ENCODE assay signal across 16 cellular contexts in genomic region chr12:47556631-47557030, GRCh38.
A peak's percentile ranks its signal among the peaks of the same experiment; 100 is the strongest.
DNase-seq lines count a peak whose midpoint lies in the region; ATAC-seq and TF ChIP-seq lines count a peak whose summit lies in the region.
"Had no signal": no experiment of that assay in that cellular context is flagged by ENCODE, and none has a peak within 500 bp of the region (broad histone marks: within the 10 kb centered on the region; RNA-seq: fewer than 3 reads in every experiment).

No MANE protein-coding gene starts in this region.

- in situ Hi-C loops in transverse colon (cut with MboI; ENCODE audit: low pct_ligation_motif_present in 1 of 4, low pct_unique_long_range_greater_than_20kb in 1 of 4, low sequenced_read_pairs in 3 of 4): no loop called here

- H3K36me3 ChIP-seq in transverse colon: no peaks in the 10 kb centered on the region
- H3K36me3 ChIP-seq: BE2C, Peyer's patch had no signal

- TF ChIP-seq EP300 in transverse colon (IDR thresholded peaks at IDR 0.05; ENCODE audit: low read depth): no peak

- peaks cover 37% of the 10 kb centered on the region for H3K36me3 Mint-ChIP-seq in WTC11

- 0 out of 2 replicates have a peak, but pooled peaks have one; percentile 38 for ATAC-seq in WTC11
- ATAC-seq: Right ventricle myocardium inferior had no signal

- H3K4me1 Mint-ChIP-seq in WTC11: peaks cover 19% of the 10 kb centered on the region

- 61% methylated on average over 1 of the region's 1 CpG; no CpG with 5 or more reads in 1 of the 2 donors for WGBS in transverse colon (ENCODE audit: low coverage in 1 of 2), 2 donors

- no peak overlapping the region for H3K4me3 Mint-ChIP-seq in WTC11
- H3K4me3 Mint-ChIP-seq: CD4-positive, alpha-beta T cell had no signal

- TF ChIP-seq CTCF in WTC11 (IDR thresholded peaks at IDR 0.05) (no peak), epithelial cell of esophagus (IDR thresholded peaks at IDR 0.05; ENCODE audit: insufficient read depth, low read depth, low read length, missing control alignments) (no peak), transverse colon (IDR thresholded peaks at IDR 0.05) (no peak), GM20000 (IDR thresholded peaks at IDR 0.05; ENCODE audit: extremely low read depth, missing control alignments) (no peak)

- peaks cover 5 to 9% of the 10 kb centered on the region in 2 donors for H3K9me3 ChIP-seq in transverse colon
- H3K9me3 ChIP-seq: BE2C, Peyer's patch had no signal

- peaks cover 0 to 3% (median 0%) of the 10 kb centered on the region in 4 donors for H3K4me1 ChIP-seq in transverse colon
- H3K4me1 ChIP-seq: BE2C, Peyer's patch had no signal

- intact Hi-C loops in transverse colon (cut with DNase I; ENCODE audit: low total_unique reads): loop anchor here (10.0 kb wide), 1 partner anchor 182 kb away; no protein-coding TSS in a partner anchor

- peaks cover 44% of the 10 kb centered on the region for H3K9me3 Mint-ChIP-seq in WTC11
- H3K9me3 Mint-ChIP-seq: CD4-positive, alpha-beta T cell had no signal

- CTCF ChIA-PET in WTC11 (lab: Charles Lee): interaction anchor here (1.3 kb wide), 1 partner anchor 81 kb away, joined by 5 read pairs; no protein-coding TSS in a partner anchor

- POLR2A ChIA-PET in WTC11 (lab: Charles Lee): no interaction called here

- H3K27ac Mint-ChIP-seq in WTC11: no peak overlapping the region
- H3K27ac Mint-ChIP-seq: CD4-positive, alpha-beta T cell had no signal

- no peak for DNase-seq in WTC11 (ENCODE audit: low spot score)
- peak; percentile 43 for DNase-seq in epithelial cell of esophagus (ENCODE audit: low read depth)
- peak; percentile 56 for DNase-seq in medulla oblongata (ENCODE audit: extremely low spot score)
- no peak for DNase-seq in transverse colon
- no peak for DNase-seq in activated gamma-delta T cell treated with Interleukin-2 at 50 U/mL for 16 hours
- DNase-seq in GM20000 (ENCODE audit: low spot score): no peak
- DNase-seq in putamen (ENCODE audit: low spot score): no peak
- DNase-seq: BE2C; CD4-positive, alpha-beta T cell; GOT3; KBM-7; NCI-H1092 treated with DMSO at 0.1 percent for 48 hours; NCI-H2081 treated with DMSO at 0.1 percent for 48 hours; NCI-H510A; Peyer's patch had no signal

- no peaks in the 10 kb centered on the region; the same call in 1 of the 2 replicates for H3K27me3 Mint-ChIP-seq in WTC11 (ENCODE audit: low read depth)
- H3K27me3 Mint-ChIP-seq: CD4-positive, alpha-beta T cell had no signal

- H3K27me3 ChIP-seq in transverse colon: no peaks in the 10 kb centered on the region
- H3K27me3 ChIP-seq: Peyer's patch had no signal

- H3K27ac ChIP-seq in transverse colon: peak overlapping the region in 3 of 4 donors; percentile 59 to 76 (median 75)
- H3K27ac ChIP-seq: Peyer's patch had no signal

- TF ChIP-seq POLR2A in transverse colon (IDR thresholded peaks at IDR 0.05): no peak

- no peak overlapping the region for H3K4me3 ChIP-seq in epithelial cell of esophagus (ENCODE audit: low read length)
- H3K4me3 ChIP-seq in transverse colon: no peak overlapping the region
- H3K4me3 ChIP-seq: Peyer's patch had no signal

TF ChIP-seq in WTC11, 78 proteins besides CTCF, POLR2A, EP300 and RAD21:
- TF ChIP-seq AFF4 (CRISPR knock-in tag; IDR thresholded peaks at IDR 0.05; ENCODE audit: borderline replicate concordance): no peak

Comparison
In these comparisons a context has a peak if more than half of its experiments do, and no peak if none do; other contexts are left out.
1. DNase-seq: peak in epithelial cell of esophagus (single experiment) and medulla oblongata (single experiment); none in WTC11 (single experiment), transverse colon (single experiment), activated gamma-delta T cell treated with Interleukin-2 at 50 U/mL for 16 hours (single experiment), GM20000 (single experiment) and putamen (single experiment).